Comparison of ENCODE assay signal across 11 cellular contexts in genomic region chr7:27143950-27144798, GRCh38. TPM values are rescaled to one million over a fixed set of nuclear protein-coding genes. Genes with fewer than 3 reads are reported as not detected.
A peak's percentile ranks its signal among the peaks of the same experiment; 100 is the strongest.
DNase-seq lines count a peak whose midpoint lies in the region; ATAC-seq, FAIRE-seq and TF ChIP-seq lines count a peak whose summit lies in the region.
"Had no signal": no experiment of that assay in that cellular context is flagged by ENCODE, and none has a peak within 500 bp of the region (broad histone marks: within the 10 kb centered on the region; RNA-seq: fewer than 3 reads in every experiment).

No MANE protein-coding gene starts in this region.

- H3K4me1 ChIP-seq in A549 (peaks cover 9% of the 10 kb centered on the region), endodermal cell (ENCODE audit: control insufficient read depth, insufficient read depth, low read length) (no peaks in the 10 kb centered on the region)
- H3K4me1 ChIP-seq: prostate gland had no signal

- TF ChIP-seq RAD21 in A549 (conservative IDR thresholded peaks at IDR 0.05 in 1 of 2, IDR thresholded peaks at IDR 0.05 in 1 of 2) = no peak
- TF ChIP-seq RAD21 in Ishikawa (IDR thresholded peaks at IDR 0.05; ENCODE audit: low read depth) = no peak

- H3K4me1 Mint-ChIP-seq in endodermal cell = peaks cover 11% of the 10 kb centered on the region
- peaks cover 76% of the 10 kb centered on the region for H3K4me1 Mint-ChIP-seq in nephron

- peaks cover 100% of the 10 kb centered on the region for H3K27me3 ChIP-seq in endodermal cell (ENCODE audit: control insufficient read depth, insufficient read depth, low read length, poor library complexity, severe bottlenecking)

- H3K36me3 Mint-ChIP-seq in endodermal cell (ENCODE audit: low read depth) (no peaks in the 10 kb centered on the region), nephron (ENCODE audit: low read depth) (peaks cover 83% of the 10 kb centered on the region)

- H3K4me3 ChIP-seq in A549 (0 out of 3 replicates have a peak overlapping the region, but pooled peaks have one; percentile 26), endodermal cell (ENCODE audit: low read length) (no peak overlapping the region)

- no peaks in the 10 kb centered on the region for H3K36me3 ChIP-seq in endodermal cell (ENCODE audit: control insufficient read depth, insufficient read depth, low read length)
- H3K36me3 ChIP-seq: prostate gland had no signal

- H3K4me3 Mint-ChIP-seq in endodermal cell (peak overlapping the region; percentile 54), nephron (peak overlapping the region; percentile 95 to 98 (median 96))
- H3K4me3 Mint-ChIP-seq: activated naive CD8-positive, alpha-beta T cell treated with anti-CD3 and anti-CD28 coated beads, Interleukin-2, amount 50 U/mL, for 24 hours had no signal

- H3K9me3 Mint-ChIP-seq in endodermal cell = peaks cover 15% of the 10 kb centered on the region
- H3K9me3 Mint-ChIP-seq in nephron = no peaks in the 10 kb centered on the region
- H3K9me3 Mint-ChIP-seq: activated naive CD8-positive, alpha-beta T cell treated with anti-CD3 and anti-CD28 coated beads, Interleukin-2, amount 50 U/mL, for 24 hours had no signal

- no peak for TF ChIP-seq POLR2A in A549 (IDR thresholded peaks at IDR 0.05; ENCODE audit: low read length)

- whole genome bisulfite sequencing in A549 (ENCODE audit: missing lambda C conversion rate) = 57% methylated on average over 38 of the region's 40 CpGs
- WGBS in endodermal cell (ENCODE audit: insufficient coverage in 1 of 2, insufficient read length in 1 of 2), 2 experiments = 41 to 52% methylated on average over 22 to 40 of the region's 40 CpGs

- POLR2A ChIA-PET in A549 (lab: Yijun Ruan, JAX) = interaction anchor here (0.7 to 1.3 kb wide), 6 partner anchors 13 to 444 kb away, joined by 3 to 7 read pairs (median 4); partner anchors contain the start of genes HOXA7 and SKAP2

- H3K4me2 ChIP-seq in A549 = peak overlapping the region; percentile 87; the same call in 2 of the 3 replicates

- H3K27ac Mint-ChIP-seq in endodermal cell = no peak overlapping the region
- peak overlapping the region; percentile 97 to 100 (median 99) for H3K27ac Mint-ChIP-seq in nephron
- H3K27ac Mint-ChIP-seq: activated naive CD8-positive, alpha-beta T cell treated with anti-CD3 and anti-CD28 coated beads, Interleukin-2, amount 50 U/mL, for 24 hours had no signal

- ATAC-seq in A549 (no peak), GM19351 (IDR thresholded peaks at IDR 0.05; ENCODE audit: unreplicated experiment) (no peak), GM21619 (IDR thresholded peaks at IDR 0.05; ENCODE audit: unreplicated experiment) (no peak), HG02678 (IDR thresholded peaks at IDR 0.05; ENCODE audit: unreplicated experiment) (no peak)
- ATAC-seq: activated naive CD8-positive, alpha-beta T cell treated with anti-CD3 and anti-CD28 coated beads, Interleukin-2, amount 50 U/mL, for 24 hours had no signal

- no peak overlapping the region for H3K9ac ChIP-seq in endodermal cell (ENCODE audit: extremely low read depth, low read length, poor library complexity, severe bottlenecking)

- H3K9me3 ChIP-seq in A549 (no peaks in the 10 kb centered on the region), endodermal cell (ENCODE audit: control insufficient read depth, low read length) (peaks cover 16% of the 10 kb centered on the region)
- H3K9me3 ChIP-seq: prostate gland had no signal

- H3K27me3 Mint-ChIP-seq in endodermal cell (ENCODE audit: insufficient read depth) (peaks cover 100% of the 10 kb centered on the region), nephron (ENCODE audit: low read depth) (peaks cover 10% of the 10 kb centered on the region)

- CTCF ChIA-PET in A549 (lab: Yijun Ruan, JAX) = interaction anchor here (0.8 to 11.1 kb wide), 37 partner anchors 7 to 906 kb away, joined by 3 to 160 read pairs (median 5); partner anchors contain the start of genes HOXA3, HOXA4, HOXA7 and HOXA9

- TF ChIP-seq CTCF in A549 (IDR thresholded peaks at IDR 0.05) (peak; percentile 7; the same call in 1 of the 3 replicates), endodermal cell (conservative IDR thresholded peaks at IDR 0.05) (peak; percentile 8), nephron (IDR thresholded peaks at IDR 0.05; ENCODE audit: unreplicated experiment in 3 of 3) (no peak)

- no peak for FAIRE-seq in A549 (lab: Jason Lieb, UNC)
- FAIRE-seq: G401.6 had no signal

- peak overlapping the region; percentile 31 to 58; a peak in 2 of 6 replicates for H3K27ac ChIP-seq in A549
- H3K27ac ChIP-seq in endodermal cell (ENCODE audit: low read depth, low read length) = no peak overlapping the region

- TF ChIP-seq EP300 in A549 (IDR thresholded peaks at IDR 0.05) = no peak
- no peak for TF ChIP-seq EP300 in Ishikawa (IDR thresholded peaks at IDR 0.05; ENCODE audit: borderline replicate concordance)

- no peak for DNase-seq in A549 (ENCODE audit: low read depth in 1 of 2, low spot score in 1 of 2)
- no peak for DNase-seq in endodermal cell
- DNase-seq in OCI-M1 (lab: John Stamatoyannopoulos, UW) = no peak
- DNase-seq: activated naive CD8-positive, alpha-beta T cell treated with anti-CD3 and anti-CD28 coated beads, Interleukin-2, amount 50 U/mL, for 24 hours had no signal

TF ChIP-seq in A549, 52 proteins besides CTCF, POLR2A, EP300 and RAD21:
- TF ChIP-seq, protein P1, sequence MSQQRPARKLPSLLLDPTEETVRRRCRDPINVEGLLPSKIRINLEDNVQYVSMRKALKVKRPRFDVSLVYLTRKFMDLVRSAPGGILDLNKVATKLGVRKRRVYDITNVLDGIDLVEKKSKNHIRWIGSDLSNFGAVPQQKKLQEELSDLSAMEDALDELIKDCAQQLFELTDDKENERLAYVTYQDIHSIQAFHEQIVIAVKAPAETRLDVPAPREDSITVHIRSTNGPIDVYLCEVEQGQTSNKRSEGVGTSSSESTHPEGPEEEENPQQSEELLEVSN (IDR thresholded peaks at IDR 0.05; ENCODE audit: borderline replicate concordance, low read depth) = no peak
- TF ChIP-seq SMC3 (IDR thresholded peaks at IDR 0.05) = 0 out of 3 replicates have a peak, but pooled peaks have one; percentile 3
- TF ChIP-seq RFX5 (IDR thresholded peaks at IDR 0.05) = no peak
- no peak for TF ChIP-seq JUNB (IDR thresholded peaks at IDR 0.05)

TF ChIP-seq in Ishikawa, 13 proteins besides CTCF, POLR2A, EP300 and RAD21:
- TF ChIP-seq FOXM1 (IDR thresholded peaks at IDR 0.05; ENCODE audit: borderline replicate concordance, low read depth) (no peak), TAF1 (IDR thresholded peaks at IDR 0.05; ENCODE audit: low read depth) (no peak), ZBTB7A (IDR thresholded peaks at IDR 0.05; ENCODE audit: low read depth) (peak; percentile 25; the same call in 1 of the 2 replicates)
- TF ChIP-seq, protein P2, sequence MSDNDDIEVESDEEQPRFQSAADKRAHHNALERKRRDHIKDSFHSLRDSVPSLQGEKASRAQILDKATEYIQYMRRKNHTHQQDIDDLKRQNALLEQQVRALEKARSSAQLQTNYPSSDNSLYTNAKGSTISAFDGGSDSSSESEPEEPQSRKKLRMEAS (IDR thresholded peaks at IDR 0.05) = no peak

RNA-seq across cellular contexts. Expression of gene HOXA5, which starts 0.7 kb away (rescaled TPM):
- polyA plus RNA-seq in A549 (2011; rRNA removed) (6.3 and 6.5 TPM in 2 replicates), A549 (2017; fragmentation: RNase III; extraction: RNeasy Plus Mini Kit Qiagen cat#74134 plus additional on column Dnase treatment) (2.9 to 4.9 TPM (median 4.0 TPM) in 3 replicates)
- 4.4 and 5.0 TPM in 2 replicates for polyA plus RNA-seq in A549 (2012; cell fraction: cytosol; rRNA removed)
- 4.4 and 4.9 TPM in 2 replicates for polyA plus RNA-seq in A549 (2012; cell fraction: nucleus; rRNA removed)
- 2.5 and 3.1 TPM in 2 replicates for polyA minus RNA-seq in A549 (2011; rRNA and poly(A)+ RNA removed)
- not detected for total RNA-seq in endodermal cell
- 11.4 TPM for polyA plus RNA-seq in endodermal cell (2013, experiment 1 of 2)
- polyA plus RNA-seq in endodermal cell (2013, experiment 2 of 2) = 5.3 TPM

RNA-seq across cellular contexts. Expression of gene HOXA6, which starts 3.4 kb away (rescaled TPM):
- polyA plus RNA-seq in A549 (2011; rRNA removed) (0.78 and 0.90 TPM in 2 replicates), A549 (2017; fragmentation: RNase III; extraction: RNeasy Plus Mini Kit Qiagen cat#74134 plus additional on column Dnase treatment) (1.6 to 2.2 TPM (median 2.1 TPM) in 3 replicates)
- 1.9 and 2.0 TPM in 2 replicates for polyA plus RNA-seq in A549 (2012; cell fraction: cytosol; rRNA removed)
- 2.5 and 3.2 TPM in 2 replicates for polyA plus RNA-seq in A549 (2012; cell fraction: nucleus; rRNA removed)
- polyA minus RNA-seq in A549 (2011; rRNA and poly(A)+ RNA removed) = 0.58 and 2.0 TPM in 2 replicates
- total RNA-seq in endodermal cell = not detected
- polyA plus RNA-seq in endodermal cell (2013, experiment 1 of 2) = 8.6 TPM
- polyA plus RNA-seq in endodermal cell (2013, experiment 2 of 2) = 5.5 TPM

RNA-seq across cellular contexts. Expression of gene HOXA3, which starts 8.2 kb away (rescaled TPM):
- polyA plus RNA-seq in A549 (2011; rRNA removed) (3.3 TPM in 2 replicates), A549 (2017; fragmentation: RNase III; extraction: RNeasy Plus Mini Kit Qiagen cat#74134 plus additional on column Dnase treatment) (5.8 to 11.4 TPM (median 8.7 TPM) in 3 replicates)
- polyA plus RNA-seq in A549 (2012; cell fraction: cytosol; rRNA removed) = 6.1 and 9.5 TPM in 2 replicates
- polyA plus RNA-seq in A549 (2012; cell fraction: nucleus; rRNA removed) = 14.6 and 17.5 TPM in 2 replicates
- 1.5 and 2.5 TPM in 2 replicates for polyA minus RNA-seq in A549 (2011; rRNA and poly(A)+ RNA removed)
- total RNA-seq in endodermal cell = not detected
- polyA plus RNA-seq in endodermal cell (2013, experiment 1 of 2) = 19.4 TPM
- 15.9 TPM for polyA plus RNA-seq in endodermal cell (2013, experiment 2 of 2)

RNA-seq across cellular contexts. Expression of gene HOXA7, which starts 12.3 kb away (rescaled TPM):
- polyA plus RNA-seq in A549 (2011; rRNA removed) (3.3 and 4.1 TPM in 2 replicates), A549 (2017; fragmentation: RNase III; extraction: RNeasy Plus Mini Kit Qiagen cat#74134 plus additional on column Dnase treatment) (3.7 to 4.8 TPM (median 4.5 TPM) in 3 replicates)
- polyA plus RNA-seq in A549 (2012; cell fraction: cytosol; rRNA removed) = 3.1 and 3.5 TPM in 2 replicates
- 2.0 and 2.4 TPM in 2 replicates for polyA plus RNA-seq in A549 (2012; cell fraction: nucleus; rRNA removed)
- polyA minus RNA-seq in A549 (2011; rRNA and poly(A)+ RNA removed) = 1.7 and 2.3 TPM in 2 replicates
- not detected for total RNA-seq in endodermal cell
- polyA plus RNA-seq in endodermal cell (2013, experiment 1 of 2) = 7.1 TPM
- polyA plus RNA-seq in endodermal cell (2013, experiment 2 of 2) = 2.9 TPM

RNA-seq across cellular contexts. Expression of gene HOXA4, which starts 13.6 kb away (rescaled TPM):
- 2.6 and 2.8 TPM in 2 replicates for polyA plus RNA-seq in A549 (2011; rRNA removed)
- 3.3 TPM in 2 replicates for polyA plus RNA-seq in A549 (2012; cell fraction: cytosol; rRNA removed)
- 1.7 and 3.5 TPM in 2 replicates for polyA plus RNA-seq in A549 (2012; cell fraction: nucleus; rRNA removed)
- 2.1 to 3.0 TPM (median 2.3 TPM) in 3 replicates for polyA plus RNA-seq in A549 (2017; fragmentation: RNase III; extraction: RNeasy Plus Mini Kit Qiagen cat#74134 plus additional on column Dnase treatment)
- 1.7 and 1.8 TPM in 2 replicates for polyA minus RNA-seq in A549 (2011; rRNA and poly(A)+ RNA removed)
- total RNA-seq in endodermal cell = not detected
- 5.4 TPM for polyA plus RNA-seq in endodermal cell (2013, experiment 1 of 2)
- polyA plus RNA-seq in endodermal cell (2013, experiment 2 of 2) = 2.2 TPM

Comparison
In these comparisons a context has a peak if more than half of its experiments do, and no peak if none do; other contexts are left out.
1. CTCF ChIP-seq: peak in A549 (single experiment) and endodermal cell (single experiment); none in nephron (0 of 3).